In the genomic region with DNA sequence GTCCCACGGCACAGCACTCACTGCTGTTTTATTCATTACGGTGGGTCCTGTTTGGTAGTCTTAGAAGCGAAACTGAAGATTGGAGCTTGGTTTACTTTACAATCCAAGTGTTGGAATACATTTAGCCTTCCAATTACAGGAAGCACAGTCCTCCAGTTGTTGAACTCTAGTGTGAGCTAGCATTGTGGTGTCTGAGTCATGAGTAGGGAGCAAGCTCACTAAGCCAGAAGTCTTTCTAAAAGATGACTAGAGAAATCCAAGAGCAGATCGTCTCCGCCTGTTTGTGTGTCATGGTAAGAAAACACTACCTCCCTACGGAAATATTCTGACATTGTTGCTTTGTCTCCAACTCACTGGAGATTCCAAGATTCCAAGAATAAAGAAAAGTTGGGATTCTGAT, we compare ENCODE assay signal across 1 cellular context.
TF ChIP-seq lines count a peak whose summit lies in the region.

No MANE protein-coding gene starts in this region.

TF ChIP-seq in WTC11, 78 proteins besides CTCF, POLR2A, EP300 and RAD21 (continued from another document):
- TF ChIP-seq, protein P1, sequence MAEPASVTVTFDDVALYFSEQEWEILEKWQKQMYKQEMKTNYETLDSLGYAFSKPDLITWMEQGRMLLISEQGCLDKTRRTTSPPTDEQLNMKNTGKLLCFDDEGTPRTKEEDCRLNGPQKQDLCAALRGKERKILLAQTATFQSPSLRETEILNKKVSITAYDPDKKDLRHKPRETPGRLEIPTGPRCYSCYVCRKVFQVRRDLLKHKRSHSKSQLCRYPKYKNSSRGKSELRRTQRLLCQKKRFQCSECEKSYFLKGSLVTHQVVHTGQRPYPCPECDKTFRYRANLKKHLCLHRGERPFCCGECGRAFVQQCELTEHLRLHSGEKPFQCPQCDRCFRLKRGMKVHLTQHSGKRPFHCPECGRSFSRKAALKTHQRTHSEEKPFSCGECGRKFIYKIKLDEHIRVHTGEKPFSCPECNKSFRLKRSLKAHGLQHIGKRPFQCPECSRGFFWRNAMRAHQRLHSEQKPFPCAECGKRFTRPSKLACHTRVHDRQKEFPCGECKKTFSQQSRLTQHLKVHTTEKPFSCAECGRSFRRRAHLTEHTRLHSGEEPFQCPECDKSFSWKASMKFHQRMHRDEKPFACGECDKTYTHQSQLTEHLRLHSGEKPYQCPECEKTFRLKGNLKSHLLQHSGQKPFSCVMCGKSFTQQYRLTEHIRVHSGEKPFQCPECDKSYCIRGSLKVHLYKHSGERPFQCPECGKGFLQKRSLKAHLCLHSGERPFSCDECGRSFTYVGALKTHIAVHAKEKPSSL (CRISPR knock-in tag; conservative IDR thresholded peaks at IDR 0.05): no peak
- no peak for TF ChIP-seq ZNF416 (CRISPR knock-in tag; IDR thresholded peaks at IDR 0.05)
- TF ChIP-seq, protein P2, sequence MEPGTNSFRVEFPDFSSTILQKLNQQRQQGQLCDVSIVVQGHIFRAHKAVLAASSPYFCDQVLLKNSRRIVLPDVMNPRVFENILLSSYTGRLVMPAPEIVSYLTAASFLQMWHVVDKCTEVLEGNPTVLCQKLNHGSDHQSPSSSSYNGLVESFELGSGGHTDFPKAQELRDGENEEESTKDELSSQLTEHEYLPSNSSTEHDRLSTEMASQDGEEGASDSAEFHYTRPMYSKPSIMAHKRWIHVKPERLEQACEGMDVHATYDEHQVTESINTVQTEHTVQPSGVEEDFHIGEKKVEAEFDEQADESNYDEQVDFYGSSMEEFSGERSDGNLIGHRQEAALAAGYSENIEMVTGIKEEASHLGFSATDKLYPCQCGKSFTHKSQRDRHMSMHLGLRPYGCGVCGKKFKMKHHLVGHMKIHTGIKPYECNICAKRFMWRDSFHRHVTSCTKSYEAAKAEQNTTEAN (CRISPR knock-in tag; IDR thresholded peaks at IDR 0.05): no peak
- TF ChIP-seq, protein P3, sequence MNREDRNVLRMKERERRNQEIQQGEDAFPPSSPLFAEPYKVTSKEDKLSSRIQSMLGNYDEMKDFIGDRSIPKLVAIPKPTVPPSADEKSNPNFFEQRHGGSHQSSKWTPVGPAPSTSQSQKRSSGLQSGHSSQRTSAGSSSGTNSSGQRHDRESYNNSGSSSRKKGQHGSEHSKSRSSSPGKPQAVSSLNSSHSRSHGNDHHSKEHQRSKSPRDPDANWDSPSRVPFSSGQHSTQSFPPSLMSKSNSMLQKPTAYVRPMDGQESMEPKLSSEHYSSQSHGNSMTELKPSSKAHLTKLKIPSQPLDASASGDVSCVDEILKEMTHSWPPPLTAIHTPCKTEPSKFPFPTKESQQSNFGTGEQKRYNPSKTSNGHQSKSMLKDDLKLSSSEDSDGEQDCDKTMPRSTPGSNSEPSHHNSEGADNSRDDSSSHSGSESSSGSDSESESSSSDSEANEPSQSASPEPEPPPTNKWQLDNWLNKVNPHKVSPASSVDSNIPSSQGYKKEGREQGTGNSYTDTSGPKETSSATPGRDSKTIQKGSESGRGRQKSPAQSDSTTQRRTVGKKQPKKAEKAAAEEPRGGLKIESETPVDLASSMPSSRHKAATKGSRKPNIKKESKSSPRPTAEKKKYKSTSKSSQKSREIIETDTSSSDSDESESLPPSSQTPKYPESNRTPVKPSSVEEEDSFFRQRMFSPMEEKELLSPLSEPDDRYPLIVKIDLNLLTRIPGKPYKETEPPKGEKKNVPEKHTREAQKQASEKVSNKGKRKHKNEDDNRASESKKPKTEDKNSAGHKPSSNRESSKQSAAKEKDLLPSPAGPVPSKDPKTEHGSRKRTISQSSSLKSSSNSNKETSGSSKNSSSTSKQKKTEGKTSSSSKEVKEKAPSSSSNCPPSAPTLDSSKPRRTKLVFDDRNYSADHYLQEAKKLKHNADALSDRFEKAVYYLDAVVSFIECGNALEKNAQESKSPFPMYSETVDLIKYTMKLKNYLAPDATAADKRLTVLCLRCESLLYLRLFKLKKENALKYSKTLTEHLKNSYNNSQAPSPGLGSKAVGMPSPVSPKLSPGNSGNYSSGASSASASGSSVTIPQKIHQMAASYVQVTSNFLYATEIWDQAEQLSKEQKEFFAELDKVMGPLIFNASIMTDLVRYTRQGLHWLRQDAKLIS (CRISPR knock-in tag; IDR thresholded peaks at IDR 0.05; ENCODE audit: borderline replicate concordance): no peak
- TF ChIP-seq MYBL2 (CRISPR knock-in tag; IDR thresholded peaks at IDR 0.05): no peak
- TF ChIP-seq JUN (CRISPR knock-in tag; IDR thresholded peaks at IDR 0.05): no peak
- TF ChIP-seq, protein P4, sequence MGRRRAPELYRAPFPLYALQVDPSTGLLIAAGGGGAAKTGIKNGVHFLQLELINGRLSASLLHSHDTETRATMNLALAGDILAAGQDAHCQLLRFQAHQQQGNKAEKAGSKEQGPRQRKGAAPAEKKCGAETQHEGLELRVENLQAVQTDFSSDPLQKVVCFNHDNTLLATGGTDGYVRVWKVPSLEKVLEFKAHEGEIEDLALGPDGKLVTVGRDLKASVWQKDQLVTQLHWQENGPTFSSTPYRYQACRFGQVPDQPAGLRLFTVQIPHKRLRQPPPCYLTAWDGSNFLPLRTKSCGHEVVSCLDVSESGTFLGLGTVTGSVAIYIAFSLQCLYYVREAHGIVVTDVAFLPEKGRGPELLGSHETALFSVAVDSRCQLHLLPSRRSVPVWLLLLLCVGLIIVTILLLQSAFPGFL (CRISPR knock-in tag; IDR thresholded peaks at IDR 0.05; ENCODE audit: borderline replicate concordance): no peak
- TF ChIP-seq, protein P5, sequence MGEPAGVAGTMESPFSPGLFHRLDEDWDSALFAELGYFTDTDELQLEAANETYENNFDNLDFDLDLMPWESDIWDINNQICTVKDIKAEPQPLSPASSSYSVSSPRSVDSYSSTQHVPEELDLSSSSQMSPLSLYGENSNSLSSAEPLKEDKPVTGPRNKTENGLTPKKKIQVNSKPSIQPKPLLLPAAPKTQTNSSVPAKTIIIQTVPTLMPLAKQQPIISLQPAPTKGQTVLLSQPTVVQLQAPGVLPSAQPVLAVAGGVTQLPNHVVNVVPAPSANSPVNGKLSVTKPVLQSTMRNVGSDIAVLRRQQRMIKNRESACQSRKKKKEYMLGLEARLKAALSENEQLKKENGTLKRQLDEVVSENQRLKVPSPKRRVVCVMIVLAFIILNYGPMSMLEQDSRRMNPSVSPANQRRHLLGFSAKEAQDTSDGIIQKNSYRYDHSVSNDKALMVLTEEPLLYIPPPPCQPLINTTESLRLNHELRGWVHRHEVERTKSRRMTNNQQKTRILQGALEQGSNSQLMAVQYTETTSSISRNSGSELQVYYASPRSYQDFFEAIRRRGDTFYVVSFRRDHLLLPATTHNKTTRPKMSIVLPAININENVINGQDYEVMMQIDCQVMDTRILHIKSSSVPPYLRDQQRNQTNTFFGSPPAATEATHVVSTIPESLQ (CRISPR knock-in tag; IDR thresholded peaks at IDR 0.05): no peak
TF ChIP-seq in WTC11: peak in this region for 0.
